ENCODE assay signal across 11 cellular contexts in genomic region chr11:35160248-35160820, GRCh38. TPM values are rescaled to one million over a fixed set of nuclear protein-coding genes. Genes with fewer than 3 reads are reported as not detected.
A peak's percentile ranks its signal among the peaks of the same experiment; 100 is the strongest.
DNase-seq lines count a peak whose midpoint lies in the region; ATAC-seq and TF ChIP-seq lines count a peak whose summit lies in the region.
"Had no signal": no experiment of that assay in that cellular context is flagged by ENCODE, and none has a peak within 500 bp of the region (broad histone marks: within the 10 kb centered on the region; RNA-seq: fewer than 3 reads in every experiment).

No MANE protein-coding gene starts in this region.

- H3K36me3 ChIP-seq in HCT116 (ENCODE audit: control insufficient read depth in 1 of 2, insufficient read depth in 2 of 2, low read length in 2 of 2) (peaks cover 0 to 5% of the 10 kb centered on the region in 2 experiments; a peak in 1 of 4 replicates), mesendoderm (ENCODE audit: control insufficient read depth, insufficient read depth, low read length) (no peaks in the 10 kb centered on the region), left ventricle myocardium inferior (no peaks in the 10 kb centered on the region)
- H3K36me3 ChIP-seq: brain microvascular endothelial cell had no signal

- H3K27me3 ChIP-seq in AG04450 (ENCODE audit: control insufficient read depth, insufficient read depth, low read length) (no peaks in the 10 kb centered on the region), HCT116 (ENCODE audit: insufficient read depth, low read length) (no peaks in the 10 kb centered on the region), mesendoderm (ENCODE audit: insufficient read depth, low read length, poor library complexity) (no peaks in the 10 kb centered on the region), left ventricle myocardium inferior (ENCODE audit: low read depth) (no peaks in the 10 kb centered on the region)
- H3K27me3 ChIP-seq: brain microvascular endothelial cell had no signal

- no peak overlapping the region for H2BK5ac ChIP-seq in mesendoderm (ENCODE audit: low read length)

- peak overlapping the region; percentile 39 for H3K18ac ChIP-seq in mesendoderm (ENCODE audit: low read length)

- H3K9ac ChIP-seq in HCT116 (ENCODE audit: low read length) (no peak overlapping the region), mesendoderm (ENCODE audit: low read length) (no peak overlapping the region)

- no peak overlapping the region for H3K56ac ChIP-seq in mesendoderm (ENCODE audit: low read length)

- RAD21 ChIA-PET in HCT116 (lab: Charles Lee; ENCODE audit: low non-redundant PET in 1 of 2, low total read pairs in 2 of 2, uncharacterized antibody in 2 of 2, unreplicated experiment in 2 of 2) = no interaction called here

- H2AFZ ChIP-seq in HCT116 (ENCODE audit: low read depth, low read length, poor library complexity, severe bottlenecking) = no peak overlapping the region

- TF ChIP-seq CTCF in AG04450 (IDR thresholded peaks at IDR 0.05; ENCODE audit: low read depth, low read length) (no peak), HCT116 (IDR thresholded peaks at IDR 0.05 in 2 of 3, conservative IDR thresholded peaks at IDR 0.05 in 1 of 3; ENCODE audit: borderline replicate concordance in 1 of 3, insufficient read depth in 1 of 3, low read depth in 2 of 3, low read length in 2 of 3) (no peak), left ventricle myocardium inferior (IDR thresholded peaks at IDR 0.05; ENCODE audit: borderline replicate concordance) (no peak)

- no peak overlapping the region for H4K8ac ChIP-seq in mesendoderm (ENCODE audit: low read depth, low read length)

- no peak overlapping the region for H3K4ac ChIP-seq in mesendoderm (ENCODE audit: low read depth, low read length)

- DNase-seq in AG04450 (ENCODE audit: low read depth, low spot score) (no peak), HCT116 (ENCODE audit: low read depth, low spot score) (no peak), mesendoderm (peak; percentile 87), left ventricle myocardium inferior (no peak)
- no peak for DNase-seq in activated naive CD4-positive, alpha-beta T cell treated with anti-CD3 and anti-CD28 coated beads, Interleukin-2, amount 50 U/mL, for 72 hours (ENCODE audit: low spot score in 2 of 2)
- no peak for DNase-seq in stimulated activated naive CD4-positive, alpha-beta T cell treated with Interleukin-2 at 50 U/mL for 16 hours (lab: John Stamatoyannopoulos, UW)
- DNase-seq: brain microvascular endothelial cell, NCI-H526 had no signal

- no peak overlapping the region for H3K23ac ChIP-seq in mesendoderm (ENCODE audit: low read length)

- H3K9me3 Mint-ChIP-seq in activated naive CD4-positive, alpha-beta T cell treated with anti-CD3 and anti-CD28 coated beads, Interleukin-2, amount 50 U/mL, for 72 hours = no peaks in the 10 kb centered on the region

- no peak for TF ChIP-seq POLR2A in HCT116 (IDR thresholded peaks at IDR 0.05; ENCODE audit: borderline replicate concordance, extremely low read depth, insufficient read depth, insufficient read length)

- no CpG with 5 or more reads among the region's 7 CpGs for WGBS in mesendoderm (ENCODE audit: extremely low coverage, insufficient coverage, low lambda C conversion rate)

- H3K36me3 Mint-ChIP-seq in activated naive CD4-positive, alpha-beta T cell treated with anti-CD3 and anti-CD28 coated beads, Interleukin-2, amount 50 U/mL, for 72 hours = peaks cover 13 to 38% of the 10 kb centered on the region in 2 donors

- peak overlapping the region; percentile 49 for H2BK120ac ChIP-seq in mesendoderm (ENCODE audit: low read depth, low read length)

- POLR2A ChIA-PET in AG04450 (lab: Yijun Ruan, JAX) (interaction anchor here (1.4 kb wide), 1 partner anchor 31 kb away, joined by 3 read pairs; no protein-coding TSS in a partner anchor), HCT116 (lab: Charles Lee) (no interaction called here)

- ATAC-seq in HCT116 (no peak), GM21717 (IDR thresholded peaks at IDR 0.05; ENCODE audit: unreplicated experiment) (no peak), GM21367 (IDR thresholded peaks at IDR 0.05; ENCODE audit: unreplicated experiment) (no peak)
- ATAC-seq in activated naive CD4-positive, alpha-beta T cell treated with anti-CD3 and anti-CD28 coated beads, Interleukin-2, amount 50 U/mL, for 72 hours = peak; percentile 68 to 71

- no TSS peak for BruUV-seq in HCT116 (replicated peaks; lab: Mats Ljungman, UMichigan)

- peak overlapping the region; percentile 2; the same call in 1 of the 2 replicates for H3K4me2 ChIP-seq in HCT116 (ENCODE audit: low read length)
- H3K4me2 ChIP-seq in mesendoderm (ENCODE audit: low read length) = no peak overlapping the region

- no peak overlapping the region for H3K4me3 ChIP-seq in AG04450 (ENCODE audit: low read depth, low read length)
- H3K4me3 ChIP-seq in HCT116 (replicated peaks in 1 of 2; ENCODE audit: low read depth in 1 of 2, low read length in 2 of 2) = no peak overlapping the region
- H3K4me3 ChIP-seq in mesendoderm (ENCODE audit: low read length) = no peak overlapping the region
- H3K4me3 ChIP-seq in left ventricle myocardium inferior = no peak overlapping the region
- H3K4me3 ChIP-seq: SK-N-MC had no signal

- no peaks in the 10 kb centered on the region for H3K9me3 ChIP-seq in AG04450 (ENCODE audit: control insufficient read depth, insufficient read depth, low read length)
- H3K9me3 ChIP-seq in HCT116 (ENCODE audit: control insufficient read depth in 1 of 2, insufficient read depth in 1 of 2, low read depth in 1 of 2, low read length in 2 of 2) = no peaks in the 10 kb centered on the region
- no peaks in the 10 kb centered on the region for H3K9me3 ChIP-seq in left ventricle myocardium inferior (replicated peaks)

- H3K27ac ChIP-seq in AG04450 (ENCODE audit: low read depth, low read length) = peak overlapping the region; percentile 49
- peak overlapping the region; percentile 11; the same call in 1 of the 2 replicates for H3K27ac ChIP-seq in HCT116 (ENCODE audit: low read depth, low read length)
- no peak overlapping the region for H3K27ac ChIP-seq in mesendoderm (ENCODE audit: low read depth, low read length)
- H3K27ac ChIP-seq in left ventricle myocardium inferior (replicated peaks) = no peak overlapping the region
- H3K27ac ChIP-seq: brain microvascular endothelial cell, SK-N-MC had no signal

- H3K79me1 ChIP-seq in mesendoderm (ENCODE audit: low read length) = no peaks in the 10 kb centered on the region

- peak overlapping the region; percentile 53 to 88 for H3K27ac Mint-ChIP-seq in activated naive CD4-positive, alpha-beta T cell treated with anti-CD3 and anti-CD28 coated beads, Interleukin-2, amount 50 U/mL, for 72 hours

- no peaks in the 10 kb centered on the region for H3K9me2 ChIP-seq in HCT116 (ENCODE audit: insufficient read depth)

- H4K5ac ChIP-seq in mesendoderm (ENCODE audit: low read length) = no peak overlapping the region

- no peak overlapping the region for H2AK5ac ChIP-seq in mesendoderm (ENCODE audit: low read length)

- CTCF ChIA-PET in AG04450 (lab: Charles Lee) (no interaction called here), HCT116 (lab: Charles Lee) (no interaction called here)

- no peak overlapping the region for H2BK15ac ChIP-seq in mesendoderm (replicated peaks; ENCODE audit: low read depth)

- intact Hi-C loops in HCT116 (cut with micrococcal nuclease) = loop anchor here (10.0 kb wide), 1 partner anchor 236 kb away; no protein-coding TSS in a partner anchor
- intact Hi-C loops in left ventricle myocardium inferior (cut with micrococcal nuclease) = no loop called here

- no peak for TF ChIP-seq RAD21 in HCT116 (IDR thresholded peaks at IDR 0.05; ENCODE audit: low read depth)

- H4K20me1 ChIP-seq in HCT116 (ENCODE audit: insufficient read depth) = peaks cover 14% of the 10 kb centered on the region; the same call in 1 of the 2 replicates

- peaks cover 100% of the 10 kb centered on the region for H3K79me2 ChIP-seq in HCT116 (ENCODE audit: insufficient read depth, low read length)
- no peaks in the 10 kb centered on the region for H3K79me2 ChIP-seq in mesendoderm (ENCODE audit: control insufficient read depth, insufficient read depth, low read length)

- H3K4me1 ChIP-seq in HCT116 (ENCODE audit: control insufficient read depth in 1 of 2, insufficient read depth in 2 of 2, low read length in 2 of 2) (peaks cover 80 to 91% of the 10 kb centered on the region in 2 experiments), mesendoderm (ENCODE audit: control insufficient read depth, low read depth, low read length) (peaks cover 40% of the 10 kb centered on the region), left ventricle myocardium inferior (peaks cover 40% of the 10 kb centered on the region)

TF ChIP-seq in HCT116, 20 proteins besides CTCF, POLR2A, EP300 and RAD21:
- no peak for TF ChIP-seq ZBTB33 (IDR thresholded peaks at IDR 0.05; ENCODE audit: extremely low read depth, insufficient replicate concordance, low read length)
- TF ChIP-seq JUND (IDR thresholded peaks at IDR 0.05) = no peak
- no peak for TF ChIP-seq ATF3 (IDR thresholded peaks at IDR 0.05)
- no peak for TF ChIP-seq ZNF274 (IDR thresholded peaks at IDR 0.05; ENCODE audit: low read depth, low read length)
TF ChIP-seq in HCT116: peak in this region for 0.

RNA-seq across cellular contexts. Expression of gene CD44, which starts 21.4 kb away (rescaled TPM):
- polyA plus RNA-seq in AG04450 (2011; rRNA removed) = 1,799 and 1,817 TPM in 2 replicates
- polyA minus RNA-seq in AG04450 (2011; rRNA and poly(A)+ RNA removed) = 2,797 and 2,845 TPM in 2 replicates
- total RNA-seq in HCT116 (2021; ENCODE audit: unreplicated experiment) (742 TPM), left ventricle myocardium inferior (14.0 TPM)
- 668 and 736 TPM in 2 replicates for polyA plus RNA-seq in HCT116 (2012)
- 100 to 1,000 TPM; 321 to 381 TPM for total RNA-seq in activated naive CD4-positive, alpha-beta T cell treated with anti-CD3 and anti-CD28 coated beads, Interleukin-2, amount 50 U/mL, for 72 hours
- 29.0 TPM for polyA plus RNA-seq in mesendoderm (2013, experiment 1 of 2)
- 30.1 TPM for polyA plus RNA-seq in mesendoderm (2013, experiment 2 of 2)

Comparison
In these comparisons a context has a peak if more than half of its experiments do, and no peak if none do; other contexts are left out.
1. H3K27ac ChIP-seq: peak in AG04450 (single experiment) and HCT116 (single experiment); none in mesendoderm (single experiment) and left ventricle myocardium inferior (single experiment).
2. ATAC-seq: peak in activated naive CD4-positive, alpha-beta T cell treated with anti-CD3 and anti-CD28 coated beads, Interleukin-2, amount 50 U/mL, for 72 hours (2 of 2); none in HCT116 (single experiment), GM21717 (single experiment) and GM21367 (single experiment).
3. RNA of gene CD44, which starts 21.4 kb away (total RNA-seq): 742 TPM in HCT116 (single experiment) and 321 to 381 TPM in activated naive CD4-positive, alpha-beta T cell treated with anti-CD3 and anti-CD28 coated beads, Interleukin-2, amount 50 U/mL, for 72 hours; 14.0 TPM in left ventricle myocardium inferior (single experiment); every median in the first group is over 10 times any median in the second.